10 cellular contexts compared by ENCODE assay signal in the genomic region with DNA sequence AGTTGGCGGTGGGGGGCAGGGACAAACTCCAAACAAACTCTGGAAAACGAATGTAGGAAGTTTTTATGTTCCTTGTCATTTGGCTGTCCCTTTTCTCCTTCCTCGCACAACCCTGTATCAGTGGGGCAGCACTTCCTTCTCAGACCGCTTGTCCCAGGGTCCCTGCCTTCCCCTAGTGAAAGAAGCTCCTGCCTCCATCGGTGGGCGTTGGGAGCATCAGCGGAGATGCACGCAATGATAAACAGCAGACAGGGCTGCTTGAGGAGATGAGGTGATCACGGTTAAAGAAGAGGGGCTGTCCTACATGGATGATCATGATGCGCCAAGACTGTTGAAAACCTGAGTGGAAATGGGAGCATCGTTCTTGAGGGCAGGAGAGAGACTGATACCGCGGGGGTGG. TPM values are rescaled to one million over a fixed set of nuclear protein-coding genes. Genes with fewer than 3 reads are reported as not detected.
DNase-seq lines count a peak whose midpoint lies in the region; TF ChIP-seq lines count a peak whose summit lies in the region.
"Had no signal": no experiment of that assay in that cellular context is flagged by ENCODE, and none has a peak within 500 bp of the region (broad histone marks: within the 10 kb centered on the region; RNA-seq: fewer than 3 reads in every experiment).

No MANE protein-coding gene starts in this region.

- H3K36me3 ChIP-seq in Peyer's patch: no peaks in the 10 kb centered on the region
- H3K36me3 ChIP-seq in fibroblast of lung (ENCODE audit: control insufficient read depth, insufficient read depth, low read length): peaks cover 3% of the 10 kb centered on the region
- H3K36me3 ChIP-seq in muscle layer of duodenum (ENCODE audit: control insufficient read depth in 1 of 2, insufficient read depth in 2 of 2, low read length in 2 of 2): peaks cover 7 to 22% of the 10 kb centered on the region in 2 donors
- H3K36me3 ChIP-seq in tibial nerve: peaks cover 0 to 35% (median 0%) of the 10 kb centered on the region in 3 donors
- H3K36me3 ChIP-seq: brain microvascular endothelial cell had no signal

- no peaks in the 10 kb centered on the region for H3K79me2 ChIP-seq in fibroblast of lung (ENCODE audit: control insufficient read depth, insufficient read depth, low read length)

- TF ChIP-seq POLR2A in Peyer's patch (IDR thresholded peaks at IDR 0.05) (no peak), tibial nerve (IDR thresholded peaks at IDR 0.05) (no peak)

- H3K4me2 ChIP-seq in fibroblast of lung (ENCODE audit: extremely low read depth, insufficient read depth, low read length): peak overlapping the region; percentile 100

- H4K20me1 ChIP-seq in fibroblast of lung (ENCODE audit: control insufficient read depth, extremely low read depth, insufficient read depth, low read length): no peaks in the 10 kb centered on the region

- peak overlapping the region; percentile 44 for H2AFZ ChIP-seq in fibroblast of lung (ENCODE audit: low read length)

- H3K9me3 ChIP-seq in Peyer's patch (no peaks in the 10 kb centered on the region), fibroblast of lung (ENCODE audit: control insufficient read depth, insufficient read depth, low read depth, low read length) (no peaks in the 10 kb centered on the region), muscle layer of duodenum (ENCODE audit: control insufficient read depth in 1 of 2, low read length in 2 of 2) (no peaks in the 10 kb centered on the region), tibial nerve (no peaks in the 10 kb centered on the region)

- H3K27ac ChIP-seq in Peyer's patch: peak overlapping the region; percentile 11 to 87 (median 62)
- H3K27ac ChIP-seq in fibroblast of lung (ENCODE audit: insufficient read depth, low read length): peak overlapping the region; percentile 90
- H3K27ac ChIP-seq in muscle layer of duodenum (ENCODE audit: low read length): peak overlapping the region; percentile 86
- H3K27ac ChIP-seq in tibial nerve: peak overlapping the region; percentile 74 to 93 (median 84)
- H3K27ac ChIP-seq: brain microvascular endothelial cell had no signal

- no peak for DNase-seq in Peyer's patch
- no peak for DNase-seq in fibroblast of lung (ENCODE audit: low read depth in 2 of 2)
- no peak for DNase-seq in tibial nerve (ENCODE audit: low spot score in 2 of 2)
- no peak for DNase-seq in stimulated activated CD8-positive, alpha-beta memory T cell treated with anti-CD3 and anti-CD28 coated beads, Interleukin-4, amount 100 ng/mL, for 48 hours
- no peak for DNase-seq in activated CD4-positive, alpha-beta T cell treated with anti-CD3 and anti-CD28 coated beads, Interleukin-2, amount 50 U/mL, for 48 hours
- DNase-seq in NCI-H1436 treated with DMSO at 0.1 percent for 48 hours (lab: John Stamatoyannopoulos, UW): no peak
- no peak for DNase-seq in NK-92 treated with Interleukin-12 subunit alpha and Interleukin-12 subunit beta, amount 100 ng/mL, for 24 hours (lab: John Stamatoyannopoulos, UW)
- DNase-seq: activated T-cell treated with anti-CD3 and anti-CD28 coated beads for 4 hours had no signal

- peak overlapping the region; percentile 68 for H3K9ac ChIP-seq in fibroblast of lung (ENCODE audit: insufficient read depth, low read length)

- H3K4me1 ChIP-seq in Peyer's patch (no peaks in the 10 kb centered on the region), fibroblast of lung (ENCODE audit: control insufficient read depth, extremely low read depth, insufficient read depth, low read length) (peaks cover 17% of the 10 kb centered on the region), muscle layer of duodenum (ENCODE audit: control insufficient read depth in 1 of 2, insufficient read depth in 2 of 2, low read length in 2 of 2) (peaks cover 0 to 10% of the 10 kb centered on the region in 2 donors), tibial nerve (peaks cover 0 to 55% (median 9%) of the 10 kb centered on the region in 4 donors)

- TF ChIP-seq CTCF in Peyer's patch (IDR thresholded peaks at IDR 0.05) (no peak), fibroblast of lung (conservative IDR thresholded peaks at IDR 0.05 in 1 of 2, IDR thresholded peaks at IDR 0.05 in 1 of 2; ENCODE audit: low read depth in 1 of 2, low read length in 2 of 2) (no peak), tibial nerve (IDR thresholded peaks at IDR 0.05) (no peak)

- H3K27me3 ChIP-seq in Peyer's patch (no peaks in the 10 kb centered on the region), fibroblast of lung (ENCODE audit: control insufficient read depth, insufficient read depth, low read length) (no peaks in the 10 kb centered on the region), muscle layer of duodenum (ENCODE audit: low read depth, low read length) (no peaks in the 10 kb centered on the region), tibial nerve (no peaks in the 10 kb centered on the region)
- H3K27me3 ChIP-seq: brain microvascular endothelial cell had no signal

- WGBS in tibial nerve, 2 donors: 58 to 59% methylated on average over 13 of the region's 13 CpGs

- TF ChIP-seq EP300 in tibial nerve (IDR thresholded peaks at IDR 0.05): no peak

- peak overlapping the region; percentile 12 to 45 (median 24) for H3K4me3 ChIP-seq in Peyer's patch
- H3K4me3 ChIP-seq in fibroblast of lung (replicated peaks in 1 of 4; ENCODE audit: control extremely low read depth in 1 of 4, insufficient read depth in 1 of 4, low read depth in 3 of 4, low read length in 4 of 4): peak overlapping the region; percentile 59 to 90 (median 71)
- peak overlapping the region; percentile 62 to 63 for H3K4me3 ChIP-seq in muscle layer of duodenum (ENCODE audit: low read depth in 1 of 2, low read length in 2 of 2)
- H3K4me3 ChIP-seq in tibial nerve: peak overlapping the region; percentile 33 to 55 (median 36)

RNA-seq across cellular contexts. Expression of a gene that starts 0.6 kb away (rescaled TPM):
- total RNA-seq in Peyer's patch: 100 to 1,000 TPM in 2 of 4 donors, 10 to 100 TPM in 2; 55.9 to 187 (median 108) TPM
- total RNA-seq in fibroblast of lung: 997 and 1,549 TPM in 2 replicates
- polyA plus RNA-seq in fibroblast of lung: 265 and 507 TPM in 2 replicates
- polyA plus RNA-seq in fibroblast of lung (2012): 172 and 310 TPM in 2 replicates
- 111 and 156 TPM in 2 replicates for polyA minus RNA-seq in fibroblast of lung (ENCODE audit: low replicate concordance)
- 1,000 to 10,000 TPM in 1 of 4 donors, 100 to 1,000 TPM in 3; 415 to 1,129 (median 638) TPM for total RNA-seq in tibial nerve

RNA-seq across cellular contexts. Expression of a gene that starts 31.1 kb away (rescaled TPM):
- total RNA-seq in Peyer's patch (100 to 1,000 TPM in 3 of 4 donors, 10 to 100 TPM in 1; 27.5 to 151 (median 125) TPM), fibroblast of lung (407 and 650 TPM in 2 replicates), tibial nerve (1,000 to 10,000 TPM in 1 of 4 donors, 100 to 1,000 TPM in 3; 528 to 1,237 (median 593) TPM)
- 284 and 617 TPM in 2 replicates for polyA plus RNA-seq in fibroblast of lung
- polyA plus RNA-seq in fibroblast of lung (2012): 286 and 777 TPM in 2 replicates
- polyA minus RNA-seq in fibroblast of lung (ENCODE audit: low replicate concordance): 346 and 748 TPM in 2 replicates

RNA-seq across cellular contexts. Expression of a gene that starts 42.9 kb away (rescaled TPM):
- total RNA-seq in Peyer's patch: 100 to 1,000 TPM in 3 of 4 donors, 10 to 100 TPM in 1; 18.2 to 230 (median 179) TPM
- total RNA-seq in fibroblast of lung: 10.0 and 11.4 TPM in 2 replicates
- 48.5 and 54.0 TPM in 2 replicates for polyA plus RNA-seq in fibroblast of lung
- polyA plus RNA-seq in fibroblast of lung (2012): 31.0 and 35.4 TPM in 2 replicates
- 34.4 and 41.0 TPM in 2 replicates for polyA minus RNA-seq in fibroblast of lung (ENCODE audit: low replicate concordance)
- 10 to 100 TPM; 19.7 to 29.7 (median 23.8) TPM for total RNA-seq in tibial nerve

RNA-seq across cellular contexts. Expression of a gene that starts 47.9 kb away (rescaled TPM):
- total RNA-seq in Peyer's patch: 10 to 100 TPM; 44.6 to 87.7 (median 51.5) TPM
- 34.4 and 64.9 TPM in 2 replicates for total RNA-seq in fibroblast of lung
- 26.8 and 46.2 TPM in 2 replicates for polyA plus RNA-seq in fibroblast of lung
- polyA plus RNA-seq in fibroblast of lung (2012): 24.4 and 63.2 TPM in 2 replicates
- polyA minus RNA-seq in fibroblast of lung (ENCODE audit: low replicate concordance): 93.1 and 137 TPM in 2 replicates
- 100 to 1,000 TPM; 125 to 214 (median 180) TPM for total RNA-seq in tibial nerve
